19 cellular contexts compared by ENCODE assay signal in the genomic region with DNA sequence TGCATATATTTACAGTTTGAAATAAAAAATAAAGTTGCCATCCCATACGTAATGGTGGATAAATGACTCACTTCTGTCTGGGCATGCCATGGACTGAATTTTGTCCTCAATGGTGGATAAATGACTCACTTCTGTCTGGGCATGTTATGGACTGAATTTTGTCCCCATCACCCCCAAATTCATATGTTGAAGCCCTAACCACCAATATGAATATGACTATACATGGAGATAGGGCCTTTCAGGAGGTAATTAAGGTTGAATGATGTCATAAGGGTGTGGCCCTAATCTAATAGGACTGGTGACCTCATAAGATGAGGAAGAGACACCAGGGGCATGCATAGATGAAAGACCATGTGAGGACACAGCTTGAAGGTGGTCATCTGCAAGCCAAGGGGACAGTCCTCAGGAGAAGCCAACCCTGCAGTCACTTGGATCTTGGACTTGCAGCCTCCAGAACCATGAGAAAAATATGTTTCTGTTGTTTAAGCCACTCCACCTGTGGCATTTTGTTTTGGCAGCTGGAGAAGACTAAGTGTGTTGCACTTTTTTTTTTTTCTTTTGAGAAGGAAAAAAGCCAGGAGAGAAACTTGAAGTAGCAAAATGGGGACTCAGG.
"Had no signal": no experiment of that assay in that cellular context is flagged by ENCODE, and none has a peak within 500 bp of the region (broad histone marks: within the 10 kb centered on the region; RNA-seq: fewer than 3 reads in every experiment).

No MANE protein-coding gene starts in this region.

- H3K36me3 Mint-ChIP-seq: WTC11 had no signal

- H3K27me3 ChIP-seq: cardiac muscle cell, gastrocnemius medialis, heart right ventricle, tibial nerve, uterus had no signal

- H3K27ac ChIP-seq: cardiac muscle cell, gastrocnemius medialis, heart right ventricle, prostate gland, tibial nerve, uterus had no signal

- H3K9me3 ChIP-seq: gastrocnemius medialis, prostate gland, uterus had no signal

- H3K4me1 Mint-ChIP-seq: activated CD4-positive, alpha-beta memory T cell treated with anti-CD3 and anti-CD28 coated beads, Interleukin-2, amount 10 ng/mL, durations not matched to agents 7 days and 5 days; WTC11 had no signal

- ATAC-seq: gastrocnemius medialis, heart right ventricle, right cardiac atrium, WTC11 had no signal

- H3K4me1 ChIP-seq: gastrocnemius medialis, heart right ventricle, prostate gland, tibial nerve, uterus had no signal

- H3K9me3 Mint-ChIP-seq: activated CD4-positive, alpha-beta memory T cell treated with anti-CD3 and anti-CD28 coated beads, Interleukin-2, amount 10 ng/mL, durations not matched to agents 7 days and 5 days; activated T-cell treated with anti-CD3 and anti-CD28 coated beads, Interleukin-2, amount 50 U/mL, for 24 hours; WTC11 had no signal

- H3K27ac Mint-ChIP-seq: activated CD4-positive, alpha-beta memory T cell treated with anti-CD3 and anti-CD28 coated beads, Interleukin-2, amount 10 ng/mL, durations not matched to agents 7 days and 5 days; activated T-cell treated with anti-CD3 and anti-CD28 coated beads, Interleukin-2, amount 50 U/mL, for 24 hours; WTC11 had no signal

- H3K36me3 ChIP-seq: cardiac muscle cell, gastrocnemius medialis, heart right ventricle, prostate gland, tibial nerve, uterus had no signal

- H3K27me3 Mint-ChIP-seq: activated CD4-positive, alpha-beta memory T cell treated with anti-CD3 and anti-CD28 coated beads, Interleukin-2, amount 10 ng/mL, durations not matched to agents 7 days and 5 days; activated T-cell treated with anti-CD3 and anti-CD28 coated beads, Interleukin-2, amount 50 U/mL, for 24 hours had no signal

- DNase-seq: activated CD4-positive, alpha-beta memory T cell treated with anti-CD3 and anti-CD28 coated beads, Interleukin-2, amount 10 ng/mL, durations not matched to agents 7 days and 5 days; activated CD4-positive, alpha-beta T cell treated with anti-CD3 and anti-CD28 coated beads for 4 hours; activated effector memory CD4-positive, alpha-beta T cell treated with Interleukin-2 at 50 U/mL for 16 hours; activated naive CD4-positive, alpha-beta T cell treated with anti-CD3 and anti-CD28 coated beads, Interleukin-2, amount 50 U/mL, for 16 hours; activated T-cell treated with anti-CD3 and anti-CD28 coated beads, Interleukin-2, amount 50 U/mL, for 24 hours; gastrocnemius medialis; heart right ventricle; right cardiac atrium; small intestine; stimulated activated CD4-positive, alpha-beta T cell treated with anti-CD3 and anti-CD28 coated beads, Interleukin-4, amount 100 ng/mL, for 4 hours; stimulated activated CD8-positive, alpha-beta memory T cell treated with anti-CD3 and anti-CD28 coated beads, Interleukin-4, amount 100 ng/mL, for 48 hours; stimulated activated naive CD4-positive, alpha-beta T cell treated with Interleukin-2 at 50 U/mL for 16 hours; substantia nigra; uterus had no signal

- H3K4me3 ChIP-seq: cardiac muscle cell, gastrocnemius medialis, heart right ventricle, prostate gland, tibial nerve, uterus had no signal

- H3K4me3 Mint-ChIP-seq: activated CD4-positive, alpha-beta memory T cell treated with anti-CD3 and anti-CD28 coated beads, Interleukin-2, amount 10 ng/mL, durations not matched to agents 7 days and 5 days; activated T-cell treated with anti-CD3 and anti-CD28 coated beads, Interleukin-2, amount 50 U/mL, for 24 hours; neural crest cell; WTC11 had no signal
